Comparison of ENCODE assay signal across 1 cellular context in genomic region chr4:184733654-184734524, GRCh38.
TF ChIP-seq lines count a peak whose summit lies in the region.

Gene CENPU, minus strand, starts transcription at chr4:184734096. Its CDS starts 34 bp downstream, at chr4:184734062.

TF ChIP-seq in HepG2, 621 proteins besides CTCF, POLR2A, EP300 and RAD21 (continued from another document and continues in another):
- TF ChIP-seq ASH2L (IDR thresholded peaks at IDR 0.05; ENCODE audit: insufficient read length, low read depth, low read length) (peak; percentile 90), XRCC5 (optimal IDR thresholded peaks at IDR 0.05; ENCODE audit: low read length) (peak; percentile 100), ZNF512 (CRISPR knock-in tag; IDR thresholded peaks at IDR 0.05) (peak; percentile 59; the same call in 1 of the 2 replicates), MIER2 (CRISPR knock-in tag; IDR thresholded peaks at IDR 0.05) (peak; percentile 72), KDM1A (CRISPR knock-in tag; IDR thresholded peaks at IDR 0.05) (no peak), MYNN (CRISPR knock-in tag; IDR thresholded peaks at IDR 0.05; ENCODE audit: low read depth) (peak; percentile 88; the same call in 1 of the 2 replicates), NFIB (CRISPR knock-in tag; IDR thresholded peaks at IDR 0.05; ENCODE audit: borderline replicate concordance) (no peak), EED (CRISPR knock-in tag; IDR thresholded peaks at IDR 0.05) (peak; percentile 93), MLXIP (CRISPR knock-in tag; IDR thresholded peaks at IDR 0.05; ENCODE audit: borderline replicate concordance) (0 out of 2 replicates have a peak, but pooled peaks have one; percentile 51), ZNF230 (CRISPR knock-in tag; IDR thresholded peaks at IDR 0.05) (peak; percentile 78), IKZF5 (CRISPR knock-in tag; IDR thresholded peaks at IDR 0.05) (peak; percentile 98), MLLT10 (CRISPR knock-in tag; IDR thresholded peaks at IDR 0.05) (no peak), SAFB2 (CRISPR knock-in tag; IDR thresholded peaks at IDR 0.05; ENCODE audit: borderline replicate concordance, low read depth) (peak; percentile 39; the same call in 1 of the 2 replicates), UBTF (CRISPR knock-in tag; IDR thresholded peaks at IDR 0.05) (peak; percentile 66; the same call in 1 of the 2 replicates), SALL1 (CRISPR knock-in tag; IDR thresholded peaks at IDR 0.05) (peak; percentile 99), NFE2 (CRISPR knock-in tag; IDR thresholded peaks at IDR 0.05) (no peak), ZBTB38 (CRISPR knock-in tag; IDR thresholded peaks at IDR 0.05) (peak; percentile 92), ZNF121 (CRISPR knock-in tag; IDR thresholded peaks at IDR 0.05) (peak; percentile 75; the same call in 1 of the 2 replicates), NFRKB (IDR thresholded peaks at IDR 0.05) (no peak), ZNF740 (CRISPR knock-in tag; IDR thresholded peaks at IDR 0.05) (0 out of 2 replicates have a peak, but pooled peaks have one; percentile 79), SIX4 (CRISPR knock-in tag; IDR thresholded peaks at IDR 0.05) (peak; percentile 77; the same call in 1 of the 2 replicates), MAFG (CRISPR knock-in tag; IDR thresholded peaks at IDR 0.05) (no peak), ATF5 (CRISPR knock-in tag; IDR thresholded peaks at IDR 0.05; ENCODE audit: low read depth) (peak; percentile 93; the same call in 1 of the 2 replicates), SOX6 (IDR thresholded peaks at IDR 0.05) (no peak), SOX6 (CRISPR knock-in tag; IDR thresholded peaks at IDR 0.05) (peak; percentile 90), ZNF160 (CRISPR knock-in tag; IDR thresholded peaks at IDR 0.05) (peak; percentile 92), XBP1 (CRISPR knock-in tag; IDR thresholded peaks at IDR 0.05) (peak; percentile 72; the same call in 1 of the 2 replicates), ERF (CRISPR knock-in tag; IDR thresholded peaks at IDR 0.05) (peak; percentile 99), NONO (IDR thresholded peaks at IDR 0.05) (no peak), NONO (CRISPR knock-in tag; conservative IDR thresholded peaks at IDR 0.05) (peak; percentile 98), ZNF251 (CRISPR knock-in tag; IDR thresholded peaks at IDR 0.05) (no peak), RFX1 (IDR thresholded peaks at IDR 0.05) (no peak), POGK (CRISPR knock-in tag; conservative IDR thresholded peaks at IDR 0.05) (peak; percentile 99), ZNF207 (IDR thresholded peaks at IDR 0.05; ENCODE audit: borderline replicate concordance) (no peak), ZEB1 (IDR thresholded peaks at IDR 0.05; ENCODE audit: insufficient replicate concordance, low read depth) (peak; percentile 88), MXI1 (IDR thresholded peaks at IDR 0.05; ENCODE audit: borderline replicate concordance, low read depth, low read length) (peak; percentile 94), ZFP91 (CRISPR knock-in tag; IDR thresholded peaks at IDR 0.05; ENCODE audit: borderline replicate concordance) (peak; percentile 97), BRD4 (CRISPR knock-in tag; IDR thresholded peaks at IDR 0.05) (peak; percentile 83), PATZ1 (CRISPR knock-in tag; IDR thresholded peaks at IDR 0.05) (peak; percentile 81), ZMYM2 (CRISPR knock-in tag; IDR thresholded peaks at IDR 0.05) (peak; percentile 68; the same call in 1 of the 2 replicates), HHEX (CRISPR knock-in tag; IDR thresholded peaks at IDR 0.05) (peak; percentile 81), MED1 (CRISPR knock-in tag; IDR thresholded peaks at IDR 0.05) (peak; percentile 93), ZNF749 (CRISPR knock-in tag; IDR thresholded peaks at IDR 0.05; ENCODE audit: borderline replicate concordance) (peak; percentile 93; the same call in 1 of the 2 replicates), NFKBIZ (CRISPR knock-in tag; IDR thresholded peaks at IDR 0.05) (peak; percentile 92), NR2F6 (IDR thresholded peaks at IDR 0.05) (peak; percentile 25; the same call in 1 of the 2 replicates), NR2F6 (CRISPR knock-in tag; IDR thresholded peaks at IDR 0.05) (peak; percentile 47; the same call in 1 of the 2 replicates)
